ENCODE assay signal across 22 cellular contexts in genomic region chr10:57754803-57755202, GRCh38.
DNase-seq lines count a peak whose midpoint lies in the region; ATAC-seq, FAIRE-seq and TF ChIP-seq lines count a peak whose summit lies in the region.
"Had no signal": no experiment of that assay in that cellular context is flagged by ENCODE, and none has a peak within 500 bp of the region (broad histone marks: within the 10 kb centered on the region; RNA-seq: fewer than 3 reads in every experiment).

No MANE protein-coding gene starts in this region.

- no peak overlapping the region for H2AK5ac ChIP-seq in H1 (ENCODE audit: low read depth, low read length)
- H2AK5ac ChIP-seq in trophoblast cell (ENCODE audit: low read length): no peak overlapping the region

- no peak overlapping the region for H3K14ac ChIP-seq in H1 (ENCODE audit: insufficient read length)
- H3K14ac ChIP-seq in trophoblast cell (ENCODE audit: low read length): no peak overlapping the region

- H2BK12ac ChIP-seq in H1 (ENCODE audit: low read depth, low read length) (no peak overlapping the region), trophoblast cell (ENCODE audit: low read length) (no peak overlapping the region)

- H3K79me1 ChIP-seq in H1 (ENCODE audit: low read depth, low read length) (no peaks in the 10 kb centered on the region), trophoblast cell (ENCODE audit: low read length) (peaks cover 2% of the 10 kb centered on the region)

- intact Hi-C loops in upper lobe of right lung (cut with DNase I) (no loop called here), Right ventricle myocardium inferior (cut with DNase I) (no loop called here)

- H4K8ac ChIP-seq in H1 (ENCODE audit: extremely low read depth, insufficient read depth, low read length) (no peak overlapping the region), trophoblast cell (ENCODE audit: low read depth, low read length) (no peak overlapping the region)

- H3K27ac ChIP-seq in H1 (ENCODE audit: low read depth, low read length) (no peak overlapping the region), trophoblast cell (ENCODE audit: low read depth, low read length) (peak overlapping the region; percentile 36), upper lobe of right lung (no peak overlapping the region)
- H3K27ac ChIP-seq: 22Rv1, BLaER1, C4-2B had no signal

- TF ChIP-seq RAD21 in H1 (IDR thresholded peaks at IDR 0.05 in 1 of 2, conservative IDR thresholded peaks at IDR 0.05 in 1 of 2; ENCODE audit: low read depth in 2 of 2, low read length in 2 of 2): no peak

- H2BK120ac ChIP-seq in H1 (replicated peaks; ENCODE audit: low read depth, low read length) (no peak overlapping the region), trophoblast cell (ENCODE audit: insufficient read depth, low read length, poor library complexity) (peak overlapping the region; percentile 13)

- H4K91ac ChIP-seq in H1 (replicated peaks; ENCODE audit: insufficient read length, low read length) (no peak overlapping the region), trophoblast cell (ENCODE audit: low read depth, low read length) (no peak overlapping the region)

- POLR2A ChIA-PET in H1 (lab: Charles Lee; ENCODE audit: partially characterized antibody): no interaction called here

- H3K9ac ChIP-seq in H1 (replicated peaks in 1 of 4; ENCODE audit: extremely low read depth in 1 of 4, low read depth in 3 of 4, low read length in 3 of 4) (no peak overlapping the region), trophoblast cell (ENCODE audit: low read length) (no peak overlapping the region)
- H3K9ac ChIP-seq: BLaER1 had no signal

- FAIRE-seq in H1 (lab: Jason Lieb, UNC): no peak
- FAIRE-seq: A204.1, GM12891, GM18507 had no signal

- H3K56ac ChIP-seq in H1 (replicated peaks; ENCODE audit: insufficient read length, low read depth, low read length): no peak overlapping the region

- ATAC-seq in upper lobe of right lung (peak; percentile 63), Right ventricle myocardium inferior (no peak)

- WGBS in H1 (ENCODE audit: extremely low coverage in 1 of 2, insufficient coverage in 1 of 2, insufficient read length in 1 of 2, insufficient replicate concordance in 2 of 2, low coverage in 1 of 2, low lambda C conversion rate in 2 of 2, missing lambda C conversion rate in 1 of 2), 2 experiments: 94% methylated on average over 4 of the region's 4 CpGs; no CpG with 5 or more reads in 1 of the 2 experiments
- no CpG with 5 or more reads among the region's 4 CpGs for WGBS in trophoblast cell (ENCODE audit: extremely low coverage, insufficient coverage, insufficient read length)

- no peaks in the 10 kb centered on the region for H4K20me1 ChIP-seq in H1 (replicated peaks in 1 of 2; ENCODE audit: control insufficient read depth in 1 of 2, insufficient read depth in 2 of 2, low read length in 2 of 2)
- H4K20me1 ChIP-seq: BLaER1 had no signal

- H3K4me3 ChIP-seq in H1 (ENCODE audit: extremely low read depth in 1 of 4, insufficient read depth in 2 of 4, low read depth in 3 of 4, low read length in 4 of 4): no peak overlapping the region
- no peak overlapping the region for H3K4me3 ChIP-seq in trophoblast cell (ENCODE audit: low read depth, low read length)
- no peak overlapping the region for H3K4me3 ChIP-seq in upper lobe of right lung
- H3K4me3 ChIP-seq: BLaER1 had no signal

- H3K27me3 ChIP-seq in H1 (replicated peaks in 1 of 4; ENCODE audit: control insufficient read depth in 3 of 4, extremely low read depth in 1 of 4, insufficient read depth in 3 of 4, low read length in 3 of 4) (no peaks in the 10 kb centered on the region), trophoblast cell (ENCODE audit: insufficient read depth, low read length) (no peaks in the 10 kb centered on the region), upper lobe of right lung (no peaks in the 10 kb centered on the region)
- H3K27me3 ChIP-seq: BLaER1 had no signal

- no peaks in the 10 kb centered on the region for H3K36me3 ChIP-seq in H1 (ENCODE audit: control insufficient read depth in 2 of 4, insufficient read depth in 4 of 4, low read length in 3 of 4)
- H3K36me3 ChIP-seq in trophoblast cell (ENCODE audit: control insufficient read depth in 1 of 2, insufficient read depth in 2 of 2, low read length in 2 of 2): no peaks in the 10 kb centered on the region
- H3K36me3 ChIP-seq in upper lobe of right lung: no peaks in the 10 kb centered on the region
- H3K36me3 ChIP-seq: BLaER1 had no signal

- no peak overlapping the region for H3K4me2 ChIP-seq in H1 (ENCODE audit: insufficient read depth in 1 of 2, low read depth in 2 of 2, low read length in 2 of 2)
- H3K4me2 ChIP-seq in trophoblast cell (ENCODE audit: low read length): no peak overlapping the region
- H3K4me2 ChIP-seq: BLaER1 had no signal

- H3K4ac ChIP-seq in H1 (replicated peaks; ENCODE audit: insufficient read length, low read depth, low read length) (no peak overlapping the region), trophoblast cell (ENCODE audit: low read depth, low read length) (no peak overlapping the region)

- H2AFZ ChIP-seq in H1 (ENCODE audit: low read length) (peak overlapping the region; percentile 18; the same call in 1 of the 2 replicates), trophoblast cell (ENCODE audit: insufficient read depth, low read length, poor library complexity) (no peak overlapping the region)

- no peak overlapping the region for H4K12ac ChIP-seq in trophoblast cell (ENCODE audit: low read depth, low read length)

- CTCF ChIA-PET in H1 (lab: Charles Lee; ENCODE audit: partially characterized antibody): interaction anchor here (0.5 to 0.6 kb wide), 2 partner anchors 91 to 172 kb away, joined by 3 to 6 read pairs; no protein-coding TSS in a partner anchor

- H2BK5ac ChIP-seq in H1 (ENCODE audit: low read depth, low read length): no peak overlapping the region
- H2BK5ac ChIP-seq in trophoblast cell (ENCODE audit: low read depth, low read length, poor library complexity): no peak overlapping the region

- no peaks in the 10 kb centered on the region for H3K4me1 ChIP-seq in H1 (replicated peaks in 1 of 4; ENCODE audit: control insufficient read depth in 3 of 4, insufficient read depth in 4 of 4, low read length in 3 of 4)
- no peaks in the 10 kb centered on the region for H3K4me1 ChIP-seq in trophoblast cell (ENCODE audit: control insufficient read depth in 1 of 2, insufficient read depth in 2 of 2, low read length in 2 of 2)
- no peaks in the 10 kb centered on the region for H3K4me1 ChIP-seq in upper lobe of right lung
- H3K4me1 ChIP-seq: BLaER1 had no signal

- H3K18ac ChIP-seq in H1 (ENCODE audit: extremely low read depth, low read length): no peak overlapping the region
- no peak overlapping the region for H3K18ac ChIP-seq in trophoblast cell (ENCODE audit: low read length)

- H3K23me2 ChIP-seq in H1 (ENCODE audit: low read depth, low read length): no peaks in the 10 kb centered on the region

- DNase-seq in DMS53 (lab: John Stamatoyannopoulos, UW): peak; percentile 28
- no peak for DNase-seq in DMS53 treated with DMSO at 0.1 percent for 48 hours (lab: John Stamatoyannopoulos, UW; ENCODE audit: unreplicated experiment)
- DNase-seq in H1 (ENCODE audit: low read depth in 1 of 2, low spot score in 2 of 2): no peak
- DNase-seq in trophoblast cell: no peak
- DNase-seq in upper lobe of right lung: no peak
- DNase-seq in stimulated activated CD4-positive, alpha-beta T cell treated with anti-CD3 and anti-CD28 coated beads, Interleukin-4, amount 100 ng/mL, for 1 hour: no peak
- no peak for DNase-seq in SW480 (ENCODE audit: low spot score)
- no peak for DNase-seq in Right ventricle myocardium inferior (ENCODE audit: missing footprints)
- DNase-seq: CD4-positive, CD25-positive, alpha-beta regulatory T cell; CD8-positive, alpha-beta memory T cell; DMS79; EL; GF-D8; GOT3; H7; HCEC 1CT had no signal

- H4K5ac ChIP-seq in H1 (ENCODE audit: insufficient read length, low read depth, low read length): no peak overlapping the region

- H3K9me3 ChIP-seq in H1 (ENCODE audit: insufficient read depth in 2 of 2, low read depth in 1 of 2, low read length in 1 of 2) (no peaks in the 10 kb centered on the region), trophoblast cell (ENCODE audit: insufficient read depth, low read depth, low read length) (no peaks in the 10 kb centered on the region), upper lobe of right lung (no peaks in the 10 kb centered on the region)
- H3K9me3 ChIP-seq: BLaER1 had no signal

- TF ChIP-seq CTCF in H1 (IDR thresholded peaks at IDR 0.05; ENCODE audit: control extremely low read depth in 1 of 3, insufficient read depth in 1 of 3, low read depth in 1 of 3, low read length in 3 of 3) (no peak), upper lobe of right lung (IDR thresholded peaks at IDR 0.05) (no peak)

- no peak overlapping the region for H2BK15ac ChIP-seq in H1 (ENCODE audit: low read length)

- H2BK20ac ChIP-seq in H1 (ENCODE audit: low read length): no peak overlapping the region

- no peak for TF ChIP-seq EP300 in H1 (IDR thresholded peaks at IDR 0.05; ENCODE audit: borderline replicate concordance in 1 of 2, low read depth in 2 of 2, low read length in 2 of 2)

- no peak for TF ChIP-seq POLR2A in H1 (IDR thresholded peaks at IDR 0.05; ENCODE audit: control extremely low read depth in 1 of 2, low read depth in 2 of 2, low read length in 2 of 2)

- H3K79me2 ChIP-seq in H1 (ENCODE audit: control insufficient read depth in 1 of 2, insufficient read depth in 2 of 2, low read length in 2 of 2) (no peaks in the 10 kb centered on the region), trophoblast cell (ENCODE audit: control insufficient read depth, insufficient read depth, low read length, poor library complexity) (no peaks in the 10 kb centered on the region)

- H3K23ac ChIP-seq in H1 (ENCODE audit: insufficient read length): no peak overlapping the region
- no peak overlapping the region for H3K23ac ChIP-seq in trophoblast cell (ENCODE audit: low read length)

TF ChIP-seq in H1, 55 proteins besides CTCF, POLR2A, EP300 and RAD21 (continues in another document):
- TF ChIP-seq SIN3A (conservative IDR thresholded peaks at IDR 0.05 in 1 of 2, IDR thresholded peaks at IDR 0.05 in 1 of 2; ENCODE audit: low read depth in 1 of 2, low read length in 2 of 2): no peak
- no peak for TF ChIP-seq TBP (IDR thresholded peaks at IDR 0.05; ENCODE audit: low read depth, low read length)
- no peak for TF ChIP-seq CHD1 (IDR thresholded peaks at IDR 0.05; ENCODE audit: low read depth, low read length)
- TF ChIP-seq ATF3 (IDR thresholded peaks at IDR 0.05; ENCODE audit: insufficient read depth, low read depth, low read length): no peak
- no peak for TF ChIP-seq BCL11A (IDR thresholded peaks at IDR 0.05; ENCODE audit: low read depth in 2 of 2, low read length in 2 of 2)
- TF ChIP-seq CREB1 (IDR thresholded peaks at IDR 0.05): no peak
- no peak for TF ChIP-seq GABPA (IDR thresholded peaks at IDR 0.05; ENCODE audit: borderline replicate concordance, insufficient read depth, low read length)
- no peak for TF ChIP-seq CBX8 (IDR thresholded peaks at IDR 0.05; ENCODE audit: borderline replicate concordance, low read depth, low read length)
- no peak for TF ChIP-seq TAF1 (IDR thresholded peaks at IDR 0.05; ENCODE audit: low read depth, low read length)
- no peak for TF ChIP-seq GTF2F1 (IDR thresholded peaks at IDR 0.05; ENCODE audit: borderline replicate concordance, low read depth, low read length)
